In genomic region chr12:21418403-21418802, GRCh38 we compare ENCODE assay signal across 27 cellular contexts. TPM values are rescaled to one million over a fixed set of nuclear protein-coding genes. Genes with fewer than 3 reads are reported as not detected.
DNase-seq lines count a peak whose midpoint lies in the region; ATAC-seq and TF ChIP-seq lines count a peak whose summit lies in the region.
"Had no signal": no experiment of that assay in that cellular context is flagged by ENCODE, and none has a peak within 500 bp of the region (broad histone marks: within the 10 kb centered on the region; RNA-seq: fewer than 3 reads in every experiment).

No MANE protein-coding gene starts in this region.

- H3K27me3 Mint-ChIP-seq in Caco-2 (ENCODE audit: insufficient read depth, unreplicated experiment) (peaks cover 2% of the 10 kb centered on the region), GM23338 (ENCODE audit: insufficient read depth, low read depth, poor library complexity) (peaks cover 1% of the 10 kb centered on the region)

- H2BK15ac ChIP-seq in mesendoderm (replicated peaks; ENCODE audit: low read depth): no peak overlapping the region

- H2BK5ac ChIP-seq in mesendoderm (ENCODE audit: low read length): no peak overlapping the region

- H3K9ac ChIP-seq in mesendoderm (ENCODE audit: low read length): no peak overlapping the region
- H3K9ac ChIP-seq: GM23248 had no signal

- no peak overlapping the region for H4K8ac ChIP-seq in mesendoderm (ENCODE audit: low read depth, low read length)

- peak overlapping the region; percentile 53; the same call in 1 of the 2 replicates for H2AFZ ChIP-seq in GM23338
- H2AFZ ChIP-seq: GM23248 had no signal

- peak overlapping the region; percentile 85 for H3K27ac Mint-ChIP-seq in Caco-2 (ENCODE audit: unreplicated experiment)
- H3K27ac Mint-ChIP-seq in GM23338: no peak overlapping the region
- H3K27ac Mint-ChIP-seq: CD14-positive monocyte, T-cell had no signal

- peaks cover 9% of the 10 kb centered on the region for H3K9me3 Mint-ChIP-seq in Caco-2 (ENCODE audit: unreplicated experiment)
- H3K9me3 Mint-ChIP-seq in GM23338: no peaks in the 10 kb centered on the region; the same call in 2 of the 3 replicates
- H3K9me3 Mint-ChIP-seq: HFFc6, T-cell had no signal

- peaks cover 18% of the 10 kb centered on the region for H3K4me1 Mint-ChIP-seq in Caco-2 (ENCODE audit: low read depth, unreplicated experiment)
- H3K4me1 Mint-ChIP-seq in GM23338: no peaks in the 10 kb centered on the region; the same call in 2 of the 3 replicates
- H3K4me1 Mint-ChIP-seq: CD14-positive monocyte, T-cell had no signal

- POLR2A ChIA-PET in Caco-2 (lab: Charles Lee): no interaction called here

- no TSS peak for BruUV-seq in Caco-2 (replicated peaks; lab: Mats Ljungman, UMichigan)

- no peaks in the 10 kb centered on the region for H3K79me1 ChIP-seq in mesendoderm (ENCODE audit: low read length)

- ATAC-seq in GM23338: no peak
- ATAC-seq: T-cell had no signal

- DNase-seq in Caco-2 (no peak), GM23338 (ENCODE audit: low spot score) (no peak), brain microvascular endothelial cell (peak; percentile 20), mesendoderm (peak; percentile 32), NCI-H1105 (lab: John Stamatoyannopoulos, UW) (no peak), activated gamma-delta T cell treated with Interleukin-2 at 50 U/mL for 16 hours (no peak), hypothalamus (lab: John Stamatoyannopoulos, UW) (no peak)
- DNase-seq: ACHN; BE2C; GM23248; HFFc6; Karpas-422; NCI-H1092 treated with DMSO at 0.1 percent for 48 hours; NCI-H1436 treated with DMSO at 0.1 percent for 48 hours; NCI-H2029; NCI-H226; NCI-H510A; NK-92 treated with Interleukin-12 subunit alpha and Interleukin-12 subunit beta, amount 100 ng/mL, for 24 hours; PC-9; Right ventricle myocardium superior; RPMI8226; T-cell had no signal

- H4K5ac ChIP-seq in mesendoderm (ENCODE audit: low read length): no peak overlapping the region

- H3K79me2 ChIP-seq in GM23338 (replicated peaks; ENCODE audit: insufficient read depth) (no peaks in the 10 kb centered on the region), mesendoderm (ENCODE audit: control insufficient read depth, insufficient read depth, low read length) (no peaks in the 10 kb centered on the region)

- no CpG with 5 or more reads among the region's 5 CpGs for WGBS in mesendoderm (ENCODE audit: extremely low coverage, insufficient coverage, low lambda C conversion rate)

- no peak overlapping the region for H3K18ac ChIP-seq in mesendoderm (ENCODE audit: low read length)

- H2BK120ac ChIP-seq in mesendoderm (ENCODE audit: low read depth, low read length): no peak overlapping the region

- H3K56ac ChIP-seq in mesendoderm (ENCODE audit: low read length): no peak overlapping the region

- H3K4me1 ChIP-seq in Caco-2: peaks cover 18% of the 10 kb centered on the region
- H3K4me1 ChIP-seq in GM23338 (ENCODE audit: insufficient read depth): no peaks in the 10 kb centered on the region
- no peaks in the 10 kb centered on the region for H3K4me1 ChIP-seq in mesendoderm (ENCODE audit: control insufficient read depth, low read depth, low read length)
- H3K4me1 ChIP-seq: BE2C, HAP-1 had no signal

- H3K23ac ChIP-seq in mesendoderm (ENCODE audit: low read length): no peak overlapping the region

- no peak overlapping the region for H3K27ac ChIP-seq in GM23338 (ENCODE audit: low read depth)
- H3K27ac ChIP-seq in brain microvascular endothelial cell: no peak overlapping the region
- H3K27ac ChIP-seq in mesendoderm (ENCODE audit: low read depth, low read length): no peak overlapping the region
- H3K27ac ChIP-seq: GM23248, HL-60, PC-9 had no signal

- no peak overlapping the region for H2AK5ac ChIP-seq in mesendoderm (ENCODE audit: low read length)

- in situ Hi-C loops in brain microvascular endothelial cell (cut with HindIII; ENCODE audit: low pct_ligation_motif_present, low sequenced_read_pairs): no loop called here

- no peak for TF ChIP-seq CTCF in Caco-2 (IDR thresholded peaks at IDR 0.05; ENCODE audit: insufficient read depth in 1 of 2, low read depth in 1 of 2, low read length in 1 of 2, severe bottlenecking in 1 of 2, unreplicated experiment in 1 of 2)
- no peak for TF ChIP-seq CTCF in GM23338 (conservative IDR thresholded peaks at IDR 0.05; ENCODE audit: low read depth in 2 of 2)
- TF ChIP-seq CTCF in brain microvascular endothelial cell (IDR thresholded peaks at IDR 0.05; ENCODE audit: low read depth, low read length, missing control alignments): no peak

- peak overlapping the region; percentile 76 for H3K4me3 Mint-ChIP-seq in Caco-2 (ENCODE audit: unreplicated experiment)
- no peak overlapping the region for H3K4me3 Mint-ChIP-seq in GM23338
- H3K4me3 Mint-ChIP-seq: CD14-positive monocyte, T-cell had no signal

- H3F3A ChIP-seq in GM23338 (replicated peaks; ENCODE audit: low read depth): no peaks in the 10 kb centered on the region

- H3K36me3 Mint-ChIP-seq in Caco-2 (ENCODE audit: insufficient read depth, unreplicated experiment) (no peaks in the 10 kb centered on the region), GM23338 (ENCODE audit: low read depth) (no peaks in the 10 kb centered on the region)
- H3K36me3 Mint-ChIP-seq: CD14-positive monocyte, T-cell had no signal

- no peaks in the 10 kb centered on the region for H3K9me2 ChIP-seq in GM23338 (ENCODE audit: insufficient read depth)

- CTCF ChIA-PET in Caco-2 (lab: Charles Lee): no interaction called here

- intact Hi-C loops in Caco-2 (cut with micrococcal nuclease; ENCODE audit: unreplicated experiment): no loop called here

- H3K27me3 ChIP-seq in Caco-2 (replicated peaks; ENCODE audit: control insufficient read depth, insufficient read depth, low read length) (no peaks in the 10 kb centered on the region), GM23338 (ENCODE audit: insufficient read depth) (no peaks in the 10 kb centered on the region), brain microvascular endothelial cell (replicated peaks) (no peaks in the 10 kb centered on the region), mesendoderm (ENCODE audit: insufficient read depth, low read length, poor library complexity) (no peaks in the 10 kb centered on the region)
- H3K27me3 ChIP-seq: SJSA1 had no signal

- no peaks in the 10 kb centered on the region for H4K20me1 ChIP-seq in GM23338 (replicated peaks; ENCODE audit: insufficient read depth)

- no peak overlapping the region for H3K4ac ChIP-seq in mesendoderm (ENCODE audit: low read depth, low read length)

- H3K4me2 ChIP-seq in GM23338: no peak overlapping the region
- H3K4me2 ChIP-seq in mesendoderm (ENCODE audit: low read length): no peak overlapping the region

- H3K4me3 ChIP-seq in Caco-2 (ENCODE audit: low read depth, low read length): peak overlapping the region; percentile 58
- H3K4me3 ChIP-seq in GM23338: no peak overlapping the region
- H3K4me3 ChIP-seq in brain microvascular endothelial cell (ENCODE audit: low read depth, low read length): no peak overlapping the region
- no peak overlapping the region for H3K4me3 ChIP-seq in mesendoderm (ENCODE audit: low read length)
- H3K4me3 ChIP-seq: GM23248, HAP-1, SJSA1 had no signal

- H3K36me3 ChIP-seq in Caco-2 (ENCODE audit: control insufficient read depth, insufficient read depth, low read length) (no peaks in the 10 kb centered on the region), GM23338 (ENCODE audit: insufficient read depth) (no peaks in the 10 kb centered on the region), brain microvascular endothelial cell (replicated peaks) (no peaks in the 10 kb centered on the region), mesendoderm (ENCODE audit: control insufficient read depth, insufficient read depth, low read length) (no peaks in the 10 kb centered on the region)
- H3K36me3 ChIP-seq: BE2C, HAP-1, SJSA1 had no signal

- no peaks in the 10 kb centered on the region for H3K9me3 ChIP-seq in Caco-2
- H3K9me3 ChIP-seq: BE2C, HAP-1, SJSA1 had no signal

TF ChIP-seq in GM23338, 12 proteins besides CTCF, POLR2A, EP300 and RAD21 (continues in another document):
- no peak for TF ChIP-seq ZNF114 (CRISPR knock-in tag; IDR thresholded peaks at IDR 0.05)
- TF ChIP-seq CREB1 (CRISPR knock-in tag; IDR thresholded peaks at IDR 0.05; ENCODE audit: low read depth): no peak
- TF ChIP-seq, protein P1, sequence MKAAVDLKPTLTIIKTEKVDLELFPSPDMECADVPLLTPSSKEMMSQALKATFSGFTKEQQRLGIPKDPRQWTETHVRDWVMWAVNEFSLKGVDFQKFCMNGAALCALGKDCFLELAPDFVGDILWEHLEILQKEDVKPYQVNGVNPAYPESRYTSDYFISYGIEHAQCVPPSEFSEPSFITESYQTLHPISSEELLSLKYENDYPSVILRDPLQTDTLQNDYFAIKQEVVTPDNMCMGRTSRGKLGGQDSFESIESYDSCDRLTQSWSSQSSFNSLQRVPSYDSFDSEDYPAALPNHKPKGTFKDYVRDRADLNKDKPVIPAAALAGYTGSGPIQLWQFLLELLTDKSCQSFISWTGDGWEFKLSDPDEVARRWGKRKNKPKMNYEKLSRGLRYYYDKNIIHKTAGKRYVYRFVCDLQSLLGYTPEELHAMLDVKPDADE (IDR thresholded peaks at IDR 0.05): no peak
- TF ChIP-seq EZH2 (IDR thresholded peaks at IDR 0.05; ENCODE audit: low read depth, unreplicated experiment): no peak
- TF ChIP-seq STAT1 (IDR thresholded peaks at IDR 0.05; ENCODE audit: unreplicated experiment): no peak
- no peak for TF ChIP-seq POLR2AphosphoS5 (IDR thresholded peaks at IDR 0.05; ENCODE audit: low read depth)

RNA-seq across cellular contexts. Expression of gene PYROXD1, which starts 19.1 kb away (rescaled TPM):
- total RNA-seq in Caco-2 (2022): 16.7 and 17.7 TPM in 2 replicates
- total RNA-seq in GM23338 (2014; rRNA removed; shearing (Covaris generic)): 3.9 and 8.7 TPM in 2 replicates
- 8.1 and 10.2 TPM in 2 replicates for polyA plus RNA-seq in GM23338 (2016; fragmentation: Nextera tagmentation; extraction: Ambion mirVana)
- polyA plus RNA-seq in mesendoderm (2013, experiment 1 of 2): 6.2 TPM
- polyA plus RNA-seq in mesendoderm (2013, experiment 2 of 2): 6.1 TPM

RNA-seq across cellular contexts. Expression of gene IAPP, which starts 45.7 kb away (rescaled TPM):
- not detected in 2 replicates for total RNA-seq in Caco-2 (2022)
- not detected in 2 replicates for total RNA-seq in GM23338 (2014; rRNA removed; shearing (Covaris generic))
- polyA plus RNA-seq in GM23338 (2016; fragmentation: Nextera tagmentation; extraction: Ambion mirVana): 0.10 and 0.32 TPM in 2 replicates
- not detected for polyA plus RNA-seq in mesendoderm (2013, experiment 1 of 2)
- polyA plus RNA-seq in mesendoderm (2013, experiment 2 of 2): not detected
- total RNA-seq: GM23248; HFFc6; PC-9; Right ventricle myocardium superior; SJSA1; T-cell; T-helper 2 cell treated with Interferon-gamma antibody and Interleukin-4, amounts not matched to agents 100 ng/mL and 5 ng/mL, for 36 hours had no signal
- polyA plus RNA-seq: CD14-positive monocyte, GM23248 had no signal

Comparison
In these comparisons a context has a peak if more than half of its experiments do, and no peak if none do; other contexts are left out.
1. DNase-seq: peak in brain microvascular endothelial cell (single experiment) and mesendoderm (single experiment); none in Caco-2 (0 of 2), GM23338 (single experiment), NCI-H1105 (single experiment), activated gamma-delta T cell treated with Interleukin-2 at 50 U/mL for 16 hours (single experiment) and hypothalamus (0 of 51).